10 cellular contexts compared by ENCODE assay signal in the genomic region with DNA sequence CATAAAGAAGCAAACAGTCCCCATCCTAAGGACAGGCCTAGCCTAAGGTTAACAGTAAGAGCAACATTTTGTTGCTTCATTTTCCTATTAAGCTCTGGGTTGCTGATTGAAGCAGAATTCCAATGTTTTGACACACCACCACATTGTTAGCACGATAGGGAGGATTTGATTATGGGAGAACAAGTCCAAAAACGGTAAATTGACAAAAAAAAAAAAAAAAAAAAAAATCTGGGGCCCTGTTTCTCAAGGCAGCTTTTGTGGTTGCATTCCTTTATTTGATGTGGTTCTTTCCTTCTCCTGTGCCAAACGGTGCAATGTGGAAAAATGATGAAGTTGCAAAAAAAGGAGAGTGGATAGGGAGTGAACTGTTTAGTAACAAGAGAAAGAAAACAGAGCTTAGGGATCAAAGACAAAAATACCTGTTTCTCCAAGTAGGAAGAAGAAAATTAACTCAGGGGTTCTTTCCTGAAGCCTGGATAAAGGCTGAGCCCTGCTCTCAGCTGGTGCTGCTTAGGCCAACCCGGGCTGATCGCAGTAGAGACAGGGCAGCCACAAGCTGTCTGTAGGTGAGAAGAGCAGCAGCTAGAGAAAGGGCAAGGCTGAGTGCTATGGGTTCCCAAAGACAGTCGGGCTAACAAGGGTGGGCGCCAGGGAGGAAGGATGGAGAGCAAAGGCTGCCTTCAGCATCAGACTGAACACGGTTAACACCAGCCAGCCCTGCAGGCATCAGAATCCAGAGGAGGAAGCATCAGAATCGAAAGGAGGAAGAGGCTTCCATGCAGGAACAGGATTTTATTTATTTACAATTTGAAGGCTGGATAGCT.
A peak's percentile ranks its signal among the peaks of the same experiment; 100 is the strongest.
DNase-seq lines count a peak whose midpoint lies in the region; ATAC-seq and TF ChIP-seq lines count a peak whose summit lies in the region.
"Had no signal": no experiment of that assay in that cellular context is flagged by ENCODE, and none has a peak within 500 bp of the region (broad histone marks: within the 10 kb centered on the region; RNA-seq: fewer than 3 reads in every experiment).

No MANE protein-coding gene starts in this region.

- no peak for ATAC-seq in WTC11
- no peak for ATAC-seq in foreskin keratinocyte
- ATAC-seq in GM19324 (IDR thresholded peaks at IDR 0.05; ENCODE audit: low FRiP score, unreplicated experiment), result no peak
- ATAC-seq in HG03342 (IDR thresholded peaks at IDR 0.05; ENCODE audit: unreplicated experiment), result no peak

- no peak overlapping the region for H3K4me3 Mint-ChIP-seq in WTC11

- no peaks in the 10 kb centered on the region for H3K9me3 Mint-ChIP-seq in WTC11

- DNase-seq in GM03348 (ENCODE audit: low spot score) (peak; percentile 81), WTC11 (ENCODE audit: low spot score) (no peak), foreskin keratinocyte (peak; percentile 40 to 61), smooth muscle cell of the brain vasculature (ENCODE audit: low read depth, low spot score) (peak; percentile 36), NCI-H345 (lab: John Stamatoyannopoulos, UW) (no peak)
- DNase-seq in stimulated activated CD4-positive, alpha-beta T cell treated with anti-CD3 and anti-CD28 coated beads, Interleukin-2, amount 100 ng/mL, for 24 hours, result no peak
- DNase-seq: NCI-H1436 treated with DMSO at 0.1 percent for 48 hours had no signal

- no peaks in the 10 kb centered on the region for H3K36me3 Mint-ChIP-seq in WTC11

- peaks cover 13% of the 10 kb centered on the region for H3K4me1 Mint-ChIP-seq in WTC11

- H3K27ac Mint-ChIP-seq in WTC11, result peak overlapping the region; percentile 34; the same call in 1 of the 2 replicates

- H3K27ac ChIP-seq in foreskin keratinocyte, result no peak overlapping the region
- H3K27ac ChIP-seq: VCaP had no signal

- no peaks in the 10 kb centered on the region for H3K27me3 Mint-ChIP-seq in WTC11 (ENCODE audit: low read depth)

- peaks cover 5% of the 10 kb centered on the region for H3K4me1 ChIP-seq in foreskin keratinocyte

- no peak for TF ChIP-seq CTCF in WTC11 (IDR thresholded peaks at IDR 0.05)
- no peak for TF ChIP-seq CTCF in foreskin keratinocyte (conservative IDR thresholded peaks at IDR 0.05)

- POLR2A ChIA-PET in WTC11 (lab: Charles Lee), result interaction anchor here (0.7 kb wide), 1 partner anchor 168 kb away, joined by 3 read pairs; no protein-coding TSS in a partner anchor

- CTCF ChIA-PET in WTC11 (lab: Charles Lee), result no interaction called here

- H3K27me3 ChIP-seq in foreskin keratinocyte, result no peaks in the 10 kb centered on the region

TF ChIP-seq in WTC11, 78 proteins besides CTCF, POLR2A, EP300 and RAD21:
- TF ChIP-seq ELF4 (CRISPR knock-in tag; IDR thresholded peaks at IDR 0.05; ENCODE audit: low read depth), result no peak
- no peak for TF ChIP-seq CREB1 (CRISPR knock-in tag; IDR thresholded peaks at IDR 0.05)
- TF ChIP-seq PRRX2 (CRISPR knock-in tag; IDR thresholded peaks at IDR 0.05), result no peak
- TF ChIP-seq ZNF532 (CRISPR knock-in tag; IDR thresholded peaks at IDR 0.05; ENCODE audit: borderline replicate concordance), result no peak

Comparison
In these comparisons a context has a peak if more than half of its experiments do, and no peak if none do; other contexts are left out.
1. DNase-seq: peak in GM03348 (single experiment), foreskin keratinocyte (2 of 2) and smooth muscle cell of the brain vasculature (single experiment); none in WTC11 (single experiment), NCI-H345 (single experiment) and stimulated activated CD4-positive, alpha-beta T cell treated with anti-CD3 and anti-CD28 coated beads, Interleukin-2, amount 100 ng/mL, for 24 hours (0 of 2).